ENCODE assay signal across 8 cellular contexts in genomic region chr1:151721788-151722510, GRCh38. TPM values are rescaled to one million over a fixed set of nuclear protein-coding genes. Genes with fewer than 3 reads are reported as not detected.
DNase-seq lines count a peak whose midpoint lies in the region; ATAC-seq and TF ChIP-seq lines count a peak whose summit lies in the region.

No MANE protein-coding gene starts in this region.

- H3K9me3 ChIP-seq in right atrium auricular region (no peaks in the 10 kb centered on the region), vagina (no peaks in the 10 kb centered on the region)

- no peaks in the 10 kb centered on the region for H3K36me3 Mint-ChIP-seq in mesothelial cell of epicardium

- H3K4me3 Mint-ChIP-seq in mesothelial cell of epicardium, result peak overlapping the region; percentile 58

- H3K27ac Mint-ChIP-seq in mesothelial cell of epicardium, result no peak overlapping the region

- TF ChIP-seq CTCF in right atrium auricular region (IDR thresholded peaks at IDR 0.05) (no peak), brain microvascular endothelial cell (IDR thresholded peaks at IDR 0.05; ENCODE audit: low read depth, low read length, missing control alignments) (no peak), mesothelial cell of epicardium (IDR thresholded peaks at IDR 0.05; ENCODE audit: unreplicated experiment) (no peak), vagina (IDR thresholded peaks at IDR 0.05) (no peak)

- ATAC-seq in Right ventricle myocardium inferior, result no peak
- no peak for ATAC-seq in GM21619 (IDR thresholded peaks at IDR 0.05; ENCODE audit: unreplicated experiment)

- peaks cover 23% of the 10 kb centered on the region for H3K4me1 Mint-ChIP-seq in mesothelial cell of epicardium

- H3K4me3 ChIP-seq in right atrium auricular region (peak overlapping the region; percentile 38 to 57), brain microvascular endothelial cell (ENCODE audit: low read depth, low read length) (peak overlapping the region; percentile 47), vagina (peak overlapping the region; percentile 46 to 54)

- DNase-seq in right atrium auricular region (ENCODE audit: low spot score) (no peak), Right ventricle myocardium inferior (ENCODE audit: missing footprints) (no peak), brain microvascular endothelial cell (no peak), mesothelial cell of epicardium (ENCODE audit: low spot score in 2 of 2, unreplicated experiment in 2 of 2) (no peak), vagina (ENCODE audit: extremely low spot score in 2 of 2) (no peak), NCI-H187 (lab: John Stamatoyannopoulos, UW) (no peak), hypothalamus (lab: John Stamatoyannopoulos, UW) (no peak)

- H3K4me1 ChIP-seq in right atrium auricular region, result peaks cover 0 to 43% of the 10 kb centered on the region in 2 donors
- peaks cover 25% of the 10 kb centered on the region for H3K4me1 ChIP-seq in vagina

- no peaks in the 10 kb centered on the region for H3K9me3 Mint-ChIP-seq in mesothelial cell of epicardium

- in situ Hi-C loops in brain microvascular endothelial cell (cut with HindIII; ENCODE audit: low pct_ligation_motif_present, low sequenced_read_pairs), result no loop called here

- peak overlapping the region in 1 of 2 donors; percentile 75 for H3K27ac ChIP-seq in right atrium auricular region
- H3K27ac ChIP-seq in brain microvascular endothelial cell, result no peak overlapping the region
- peak overlapping the region; percentile 58 for H3K27ac ChIP-seq in vagina

- H3K27me3 ChIP-seq in right atrium auricular region (no peaks in the 10 kb centered on the region), brain microvascular endothelial cell (replicated peaks) (peaks cover 43% of the 10 kb centered on the region), vagina (no peaks in the 10 kb centered on the region)

- TF ChIP-seq POLR2A in vagina (IDR thresholded peaks at IDR 0.05), result no peak

- H3K36me3 ChIP-seq in right atrium auricular region (no peaks in the 10 kb centered on the region), brain microvascular endothelial cell (replicated peaks) (no peaks in the 10 kb centered on the region), vagina (no peaks in the 10 kb centered on the region)

- H3K27me3 Mint-ChIP-seq in mesothelial cell of epicardium (ENCODE audit: low read depth), result peaks cover 92% of the 10 kb centered on the region

- intact Hi-C loops in Right ventricle myocardium inferior (cut with DNase I) (no loop called here), vagina (cut with DNase I) (no loop called here)

RNA-seq across cellular contexts. Expression of gene RIIAD1, which starts 0.6 kb away (rescaled TPM):
- not detected for total RNA-seq in right atrium auricular region
- total RNA-seq in Right ventricle myocardium inferior, result 7.7 TPM
- not detected in 3 replicates for total RNA-seq in mesothelial cell of epicardium
- not detected for total RNA-seq in vagina

RNA-seq across cellular contexts. Expression of gene CELF3, which starts 5.3 kb away (rescaled TPM):
- not detected for total RNA-seq in right atrium auricular region
- total RNA-seq in Right ventricle myocardium inferior, result not detected
- 0.88 to 1.2 TPM (median 1.1 TPM) in 3 replicates for total RNA-seq in mesothelial cell of epicardium
- total RNA-seq in vagina, result 0.25 TPM

RNA-seq across cellular contexts. Expression of gene MRPL9, which starts 41.3 kb away (rescaled TPM):
- total RNA-seq in right atrium auricular region (10 to 100 TPM; 32.7 to 38.9 TPM), Right ventricle myocardium inferior (51.2 TPM), mesothelial cell of epicardium (70.6 to 73.1 TPM (median 72.0 TPM) in 3 replicates), vagina (34.1 TPM)
